16 cellular contexts compared by ENCODE assay signal in genomic region chr6:44390158-44390683, GRCh38. TPM values are rescaled to one million over a fixed set of nuclear protein-coding genes. Genes with fewer than 3 reads are reported as not detected.
A peak's percentile ranks its signal among the peaks of the same experiment; 100 is the strongest.
DNase-seq lines count a peak whose midpoint lies in the region; ATAC-seq and TF ChIP-seq lines count a peak whose summit lies in the region.
"Had no signal": no experiment of that assay in that cellular context is flagged by ENCODE, and none has a peak within 500 bp of the region (broad histone marks: within the 10 kb centered on the region; RNA-seq: fewer than 3 reads in every experiment).

No MANE protein-coding gene starts in this region.

- CTCF ChIA-PET in activated CD8-positive, alpha-beta T cell treated with anti-CD3 and anti-CD28 coated beads for 36 hours (lab: Charles Lee): interaction anchor here (0.8 to 1.0 kb wide), 2 partner anchors 39 to 85 kb away, joined by 3 read pairs; no protein-coding TSS in a partner anchor
- CTCF ChIA-PET in activated CD8-positive, alpha-beta T cell treated with anti-CD3 and anti-CD28 coated beads, Interleukin-2, amount 10 ng/mL, durations not matched to agents 7 days and 5 days (lab: Charles Lee): no interaction called here

- H3K4me1 Mint-ChIP-seq in activated CD8-positive, alpha-beta T cell treated with anti-CD3 and anti-CD28 coated beads for 36 hours (ENCODE audit: low read depth): peaks cover 30% of the 10 kb centered on the region
- H3K4me1 Mint-ChIP-seq in activated CD8-positive, alpha-beta T cell treated with anti-CD3 and anti-CD28 coated beads, Interleukin-2, amount 10 ng/mL, durations not matched to agents 7 days and 5 days (ENCODE audit: low read depth): peaks cover 36% of the 10 kb centered on the region
- H3K4me1 Mint-ChIP-seq in IgD-negative memory B cell (peaks cover 27 to 35% (median 30%) of the 10 kb centered on the region in 3 donors), nephron (peaks cover 36% of the 10 kb centered on the region)
- H3K4me1 Mint-ChIP-seq in activated T-helper 2 cell treated with anti-CD3 and anti-CD28 coated beads, Interferon-gamma antibody, Interleukin-2, Interleukin-4, amounts not matched to agents 10 μg/mL and 5 μg/mL and 100 μg/mL, durations not matched to agents 14 hours and 24 hours and 36 hours (ENCODE audit: low read depth): peaks cover 33% of the 10 kb centered on the region

- H3K4me3 Mint-ChIP-seq in activated CD8-positive, alpha-beta T cell treated with anti-CD3 and anti-CD28 coated beads for 36 hours: peak overlapping the region; percentile 98
- H3K4me3 Mint-ChIP-seq in activated CD8-positive, alpha-beta T cell treated with anti-CD3 and anti-CD28 coated beads, Interleukin-2, amount 10 ng/mL, durations not matched to agents 7 days and 5 days: no peak overlapping the region
- H3K4me3 Mint-ChIP-seq in IgD-negative memory B cell (peak overlapping the region in 2 of 4 donors; percentile 24 to 87), nephron (peak overlapping the region; percentile 55 to 98 (median 98))
- H3K4me3 Mint-ChIP-seq in activated T-helper 2 cell treated with anti-CD3 and anti-CD28 coated beads, Interferon-gamma antibody, Interleukin-2, Interleukin-4, amounts not matched to agents 10 μg/mL and 5 μg/mL and 100 μg/mL, durations not matched to agents 14 hours and 24 hours and 36 hours (ENCODE audit: low read depth): peak overlapping the region; percentile 7

- H3K9me3 ChIP-seq in Peyer's patch: no peaks in the 10 kb centered on the region

- H3K36me3 Mint-ChIP-seq in activated CD8-positive, alpha-beta T cell treated with anti-CD3 and anti-CD28 coated beads for 36 hours (ENCODE audit: low read depth): peaks cover 50% of the 10 kb centered on the region
- H3K36me3 Mint-ChIP-seq in activated CD8-positive, alpha-beta T cell treated with anti-CD3 and anti-CD28 coated beads, Interleukin-2, amount 10 ng/mL, durations not matched to agents 7 days and 5 days (ENCODE audit: low read depth): peaks cover 55% of the 10 kb centered on the region
- H3K36me3 Mint-ChIP-seq in IgD-negative memory B cell (peaks cover 2% of the 10 kb centered on the region), nephron (ENCODE audit: low read depth) (peaks cover 50% of the 10 kb centered on the region)
- peaks cover 64% of the 10 kb centered on the region for H3K36me3 Mint-ChIP-seq in activated T-helper 2 cell treated with anti-CD3 and anti-CD28 coated beads, Interferon-gamma antibody, Interleukin-2, Interleukin-4, amounts not matched to agents 10 μg/mL and 5 μg/mL and 100 μg/mL, durations not matched to agents 14 hours and 24 hours and 36 hours (ENCODE audit: low read depth)

- intact Hi-C loops in activated CD8-positive, alpha-beta T cell treated with anti-CD3 and anti-CD28 coated beads for 36 hours (cut with micrococcal nuclease): no loop called here
- intact Hi-C loops in activated T-helper 2 cell treated with anti-CD3 and anti-CD28 coated beads, Interferon-gamma antibody, Interleukin-2, Interleukin-4, amounts not matched to agents 10 μg/mL and 5 μg/mL and 100 μg/mL, durations not matched to agents 14 hours and 24 hours and 36 hours (cut with micrococcal nuclease): no loop called here

- no peaks in the 10 kb centered on the region for H3K27me3 Mint-ChIP-seq in activated CD8-positive, alpha-beta T cell treated with anti-CD3 and anti-CD28 coated beads for 36 hours
- H3K27me3 Mint-ChIP-seq in activated CD8-positive, alpha-beta T cell treated with anti-CD3 and anti-CD28 coated beads, Interleukin-2, amount 10 ng/mL, durations not matched to agents 7 days and 5 days (ENCODE audit: low read depth): peaks cover 2% of the 10 kb centered on the region
- H3K27me3 Mint-ChIP-seq in IgD-negative memory B cell: no peaks in the 10 kb centered on the region
- H3K27me3 Mint-ChIP-seq in activated T-helper 2 cell treated with anti-CD3 and anti-CD28 coated beads, Interferon-gamma antibody, Interleukin-2, Interleukin-4, amounts not matched to agents 10 μg/mL and 5 μg/mL and 100 μg/mL, durations not matched to agents 14 hours and 24 hours and 36 hours (ENCODE audit: low read depth): peaks cover 4% of the 10 kb centered on the region
- H3K27me3 Mint-ChIP-seq in nephron (ENCODE audit: low read depth): no peaks in the 10 kb centered on the region
- H3K27me3 Mint-ChIP-seq: memory B cell had no signal

- no peaks in the 10 kb centered on the region for H3K9me3 Mint-ChIP-seq in activated CD8-positive, alpha-beta T cell treated with anti-CD3 and anti-CD28 coated beads for 36 hours
- no peaks in the 10 kb centered on the region for H3K9me3 Mint-ChIP-seq in activated CD8-positive, alpha-beta T cell treated with anti-CD3 and anti-CD28 coated beads, Interleukin-2, amount 10 ng/mL, durations not matched to agents 7 days and 5 days (ENCODE audit: insufficient read depth)
- H3K9me3 Mint-ChIP-seq in IgD-negative memory B cell: no peaks in the 10 kb centered on the region
- no peaks in the 10 kb centered on the region for H3K9me3 Mint-ChIP-seq in activated T-helper 2 cell treated with anti-CD3 and anti-CD28 coated beads, Interferon-gamma antibody, Interleukin-2, Interleukin-4, amounts not matched to agents 10 μg/mL and 5 μg/mL and 100 μg/mL, durations not matched to agents 14 hours and 24 hours and 36 hours
- no peaks in the 10 kb centered on the region for H3K9me3 Mint-ChIP-seq in nephron
- H3K9me3 Mint-ChIP-seq: memory B cell had no signal

- H3K27ac ChIP-seq in Peyer's patch: no peak overlapping the region

- DNase-seq in activated CD8-positive, alpha-beta T cell treated with anti-CD3 and anti-CD28 coated beads for 36 hours: no peak
- DNase-seq in activated CD8-positive, alpha-beta T cell treated with anti-CD3 and anti-CD28 coated beads, Interleukin-2, amount 10 ng/mL, durations not matched to agents 7 days and 5 days: no peak
- DNase-seq in activated T-helper 2 cell treated with anti-CD3 and anti-CD28 coated beads, Interferon-gamma antibody, Interleukin-2, Interleukin-4, amounts not matched to agents 10 μg/mL and 5 μg/mL and 100 μg/mL, durations not matched to agents 14 hours and 24 hours and 36 hours (ENCODE audit: low spot score): no peak
- no peak for DNase-seq in Peyer's patch
- no peak for DNase-seq in activated CD4-positive, alpha-beta T cell treated with anti-CD3 and anti-CD28 coated beads for 4 hours
- DNase-seq: amygdala; effector CD8-positive, alpha-beta T cell; NCI-H1436 treated with DMSO at 0.1 percent for 48 hours; RPMI8226; SW 1271 had no signal

- peaks cover 0 to 21% (median 13%) of the 10 kb centered on the region in 4 donors for H3K4me1 ChIP-seq in Peyer's patch

- no peak for TF ChIP-seq POLR2A in Peyer's patch (IDR thresholded peaks at IDR 0.05)

- no peak for TF ChIP-seq CTCF in activated CD8-positive, alpha-beta T cell treated with anti-CD3 and anti-CD28 coated beads for 36 hours (IDR thresholded peaks at IDR 0.05)
- no peak for TF ChIP-seq CTCF in nephron (IDR thresholded peaks at IDR 0.05; ENCODE audit: unreplicated experiment in 3 of 3)
- TF ChIP-seq CTCF in Peyer's patch (IDR thresholded peaks at IDR 0.05): no peak

- no peaks in the 10 kb centered on the region for H3K27me3 ChIP-seq in Peyer's patch

- no peak for ATAC-seq in activated CD8-positive, alpha-beta T cell treated with anti-CD3 and anti-CD28 coated beads for 36 hours
- ATAC-seq in activated CD8-positive, alpha-beta T cell treated with anti-CD3 and anti-CD28 coated beads, Interleukin-2, amount 10 ng/mL, durations not matched to agents 7 days and 5 days: no peak
- ATAC-seq in HG02623 (IDR thresholded peaks at IDR 0.05; ENCODE audit: unreplicated experiment): no peak

- POLR2A ChIA-PET in activated CD8-positive, alpha-beta T cell treated with anti-CD3 and anti-CD28 coated beads for 36 hours (lab: Charles Lee): no interaction called here
- POLR2A ChIA-PET in activated CD8-positive, alpha-beta T cell treated with anti-CD3 and anti-CD28 coated beads, Interleukin-2, amount 10 ng/mL, durations not matched to agents 7 days and 5 days (lab: Charles Lee): no interaction called here

- no peak overlapping the region for H3K4me3 ChIP-seq in Peyer's patch

- peaks cover 0 to 43% (median 2%) of the 10 kb centered on the region in 3 donors for H3K36me3 ChIP-seq in Peyer's patch

- no peak overlapping the region for H3K27ac Mint-ChIP-seq in activated CD8-positive, alpha-beta T cell treated with anti-CD3 and anti-CD28 coated beads for 36 hours
- H3K27ac Mint-ChIP-seq in activated CD8-positive, alpha-beta T cell treated with anti-CD3 and anti-CD28 coated beads, Interleukin-2, amount 10 ng/mL, durations not matched to agents 7 days and 5 days: no peak overlapping the region
- H3K27ac Mint-ChIP-seq in IgD-negative memory B cell: peak overlapping the region; percentile 40 to 88 (median 78)
- H3K27ac Mint-ChIP-seq in activated T-helper 2 cell treated with anti-CD3 and anti-CD28 coated beads, Interferon-gamma antibody, Interleukin-2, Interleukin-4, amounts not matched to agents 10 μg/mL and 5 μg/mL and 100 μg/mL, durations not matched to agents 14 hours and 24 hours and 36 hours: no peak overlapping the region
- H3K27ac Mint-ChIP-seq in nephron: peak overlapping the region in 1 of 3 experiments; percentile 62
- H3K27ac Mint-ChIP-seq: memory B cell had no signal

RNA-seq across cellular contexts. Expression of gene CDC5L, which starts 2.7 kb away (rescaled TPM):
- total RNA-seq in activated CD8-positive, alpha-beta T cell treated with anti-CD3 and anti-CD28 coated beads for 36 hours: 10 to 100 TPM; 20.4 to 21.4 TPM
- 10 to 100 TPM; 22.6 to 22.7 TPM for total RNA-seq in activated CD8-positive, alpha-beta T cell treated with anti-CD3 and anti-CD28 coated beads, Interleukin-2, amount 10 ng/mL, durations not matched to agents 7 days and 5 days
- polyA plus RNA-seq in IgD-negative memory B cell: 16.0 TPM
- total RNA-seq in activated T-helper 2 cell treated with anti-CD3 and anti-CD28 coated beads, Interferon-gamma antibody, Interleukin-2, Interleukin-4, amounts not matched to agents 10 μg/mL and 5 μg/mL and 100 μg/mL, durations not matched to agents 14 hours and 24 hours and 36 hours: 27.7 and 28.1 TPM in 2 replicates
- 10 to 100 TPM in 3 of 4 donors, 1 to 10 TPM in 1; 9.9 to 23.1 (median 15.3) TPM for total RNA-seq in Peyer's patch

RNA-seq across cellular contexts. Expression of gene SPATS1, which starts 47.8 kb away (rescaled TPM):
- total RNA-seq in activated CD8-positive, alpha-beta T cell treated with anti-CD3 and anti-CD28 coated beads for 36 hours: not detected
- not detected for total RNA-seq in activated CD8-positive, alpha-beta T cell treated with anti-CD3 and anti-CD28 coated beads, Interleukin-2, amount 10 ng/mL, durations not matched to agents 7 days and 5 days
- not detected for polyA plus RNA-seq in IgD-negative memory B cell
- total RNA-seq in activated T-helper 2 cell treated with anti-CD3 and anti-CD28 coated beads, Interferon-gamma antibody, Interleukin-2, Interleukin-4, amounts not matched to agents 10 μg/mL and 5 μg/mL and 100 μg/mL, durations not matched to agents 14 hours and 24 hours and 36 hours: not detected in 2 replicates
- not detected for total RNA-seq in Peyer's patch
- total RNA-seq: Daoy had no signal
- polyA plus RNA-seq: keratinocyte had no signal

Comparison
In these comparisons a context has a peak if more than half of its experiments do, and no peak if none do; other contexts are left out.
1. H3K27ac Mint-ChIP-seq: peak in IgD-negative memory B cell (3 of 3); none in activated CD8-positive, alpha-beta T cell treated with anti-CD3 and anti-CD28 coated beads for 36 hours (single experiment), activated CD8-positive, alpha-beta T cell treated with anti-CD3 and anti-CD28 coated beads, Interleukin-2, amount 10 ng/mL, durations not matched to agents 7 days and 5 days (single experiment) and activated T-helper 2 cell treated with anti-CD3 and anti-CD28 coated beads, Interferon-gamma antibody, Interleukin-2, Interleukin-4, amounts not matched to agents 10 μg/mL and 5 μg/mL and 100 μg/mL, durations not matched to agents 14 hours and 24 hours and 36 hours (single experiment).